Comparison of ENCODE assay signal across 8 cellular contexts in genomic region chr12:16348435-16349131, GRCh38. TPM values are rescaled to one million over a fixed set of nuclear protein-coding genes. Genes with fewer than 3 reads are reported as not detected.
DNase-seq lines count a peak whose midpoint lies in the region; ATAC-seq and TF ChIP-seq lines count a peak whose summit lies in the region.

No MANE protein-coding gene starts in this region.

- H3K27me3 ChIP-seq in heart left ventricle: peaks cover 0 to 4% (median 0%) of the 10 kb centered on the region in 9 donors
- H3K27me3 ChIP-seq in Karpas-422 (ENCODE audit: low read length): no peaks in the 10 kb centered on the region

- no peak overlapping the region for H3K4me2 ChIP-seq in Karpas-422 (ENCODE audit: low read depth, low read length, poor library complexity, severe bottlenecking)

- TF ChIP-seq CTCF in heart left ventricle (IDR thresholded peaks at IDR 0.05): no peak

- no peak for TF ChIP-seq POLR2A in heart left ventricle (IDR thresholded peaks at IDR 0.05)

- no peak overlapping the region for H3K9ac ChIP-seq in Karpas-422 (ENCODE audit: low read length)

- no peaks in the 10 kb centered on the region for H3K79me2 ChIP-seq in Karpas-422 (ENCODE audit: low read length)

- H3K27ac ChIP-seq in heart left ventricle: peak overlapping the region in 8 of 12 donors; percentile 33 to 75 (median 64)
- peak overlapping the region in 19 of 21 experiments; percentile 56 to 85 (median 76) for H3K27ac ChIP-seq in skin epidermis
- no peak overlapping the region for H3K27ac ChIP-seq in Karpas-422 (ENCODE audit: low read length)

- H3K9me3 ChIP-seq in heart left ventricle: no peaks in the 10 kb centered on the region
- H3K9me3 ChIP-seq in Karpas-422 (ENCODE audit: low read length): no peaks in the 10 kb centered on the region

- intact Hi-C loops in heart left ventricle (cut with DNase I): no loop called here

- no peaks in the 10 kb centered on the region for H4K20me1 ChIP-seq in Karpas-422 (ENCODE audit: insufficient read depth, low read depth, low read length)

- peak; percentile 48 for ATAC-seq in GM19463 (IDR thresholded peaks at IDR 0.05; ENCODE audit: unreplicated experiment)
- ATAC-seq in heart left ventricle: peak in 3 of 4 donors; percentile 6 to 20 (median 12)
- no peak for ATAC-seq in GM21717 (IDR thresholded peaks at IDR 0.05; ENCODE audit: unreplicated experiment)

- WGBS in heart left ventricle, 4 donors: 60 to 67% (median 62%) methylated on average over 10 of the region's 10 CpGs

- DNase-seq in RKO (ENCODE audit: low spot score): peak; percentile 38
- DNase-seq in heart left ventricle: no peak
- no peak for DNase-seq in effector CD4-positive, alpha-beta T cell
- no peak for DNase-seq in NCI-H146 (lab: John Stamatoyannopoulos, UW)
- DNase-seq in Karpas-422: no peak

- no peaks in the 10 kb centered on the region for H3K9me2 ChIP-seq in Karpas-422 (replicated peaks; ENCODE audit: insufficient read depth, low read length)

- H3K4me3 ChIP-seq in heart left ventricle: peak overlapping the region in 10 of 12 donors; percentile 20 to 64 (median 52)
- peak overlapping the region; percentile 20 to 43 (median 35) for H3K4me3 ChIP-seq in skin epidermis
- no peak overlapping the region for H3K4me3 ChIP-seq in Karpas-422 (ENCODE audit: low read length)

- H2AFZ ChIP-seq in Karpas-422 (ENCODE audit: low read length): no peak overlapping the region

- H3K36me3 ChIP-seq in heart left ventricle: no peaks in the 10 kb centered on the region
- no peaks in the 10 kb centered on the region for H3K36me3 ChIP-seq in Karpas-422 (ENCODE audit: insufficient read depth, low read length)

- peaks cover 0 to 25% (median 0%) of the 10 kb centered on the region in 12 donors for H3K4me1 ChIP-seq in heart left ventricle
- H3K4me1 ChIP-seq in Karpas-422 (ENCODE audit: low read length): peaks cover 8% of the 10 kb centered on the region; the same call in 1 of the 2 replicates

RNA-seq across cellular contexts. Expression of gene MGST1, which starts 1.1 kb away (rescaled TPM):
- 100 to 1,000 TPM in 1 of 9 donors, 10 to 100 TPM in 5, 1 to 10 TPM in 3; 5.0 to 120 (median 21.4) TPM for total RNA-seq in heart left ventricle
- polyA plus RNA-seq in heart left ventricle: 10 to 100 TPM; 21.7 to 61.9 TPM
- not detected in 2 replicates for total RNA-seq in Karpas-422 (2014; rRNA removed; shearing (Covaris generic); ENCODE audit: low replicate concordance)
